In genomic region chr12:107310621-107311020, GRCh38 we compare ENCODE assay signal across 21 cellular contexts.
"Had no signal": no experiment of that assay in that cellular context is flagged by ENCODE, and none has a peak within 500 bp of the region (broad histone marks: within the 10 kb centered on the region; RNA-seq: fewer than 3 reads in every experiment).

No MANE protein-coding gene starts in this region.

- DNase-seq: activated CD4-positive, alpha-beta T cell treated with anti-CD3 and anti-CD28 coated beads for 36 hours; activated CD4-positive, CD25-positive, alpha-beta regulatory T cell; activated CD8-positive, alpha-beta memory T cell treated with anti-CD3 and anti-CD28 coated beads, Interleukin-2, amount 10 ng/mL, durations not matched to agents 7 days and 5 days; activated CD8-positive, alpha-beta T cell treated with anti-CD3 and anti-CD28 coated beads, Interleukin-2, amount 10 ng/mL, durations not matched to agents 7 days and 5 days; activated naive CD4-positive, alpha-beta T cell; activated T-cell treated with anti-CD3 and anti-CD28 coated beads, Interleukin-2, amount 50 U/mL, for 48 hours; central memory CD4-positive, alpha-beta T cell; head of caudate nucleus; left ventricle myocardium inferior; mesendoderm; natural killer cell; posterior cingulate gyrus; right lobe of liver; stimulated activated CD4-positive, alpha-beta T cell treated with anti-CD3 and anti-CD28 coated beads, Interleukin-2, amount 100 ng/mL, for 48 hours; stimulated activated naive CD8-positive, alpha-beta T cell treated with anti-CD3 and anti-CD28 coated beads, Interleukin-15, Interleukin-2, amounts not matched to agents 100 U/mL and 50 U/mL, for 24 hours; testis; transverse colon had no signal

- H3K9me3 ChIP-seq: breast epithelium, left ventricle myocardium inferior, right lobe of liver, testis, transverse colon had no signal

- H3K27me3 ChIP-seq: right lobe of liver, testis had no signal

- H3K36me3 Mint-ChIP-seq: activated CD8-positive, alpha-beta memory T cell treated with anti-CD3 and anti-CD28 coated beads, Interleukin-2, amount 10 ng/mL, durations not matched to agents 7 days and 5 days; activated naive CD4-positive, alpha-beta T cell treated with anti-CD3 and anti-CD28 coated beads, Interleukin-2, amount 50 U/mL, for 72 hours; natural killer cell had no signal

- H3K9me3 Mint-ChIP-seq: activated naive CD4-positive, alpha-beta T cell treated with anti-CD3 and anti-CD28 coated beads, Interleukin-2, amount 50 U/mL, for 72 hours; natural killer cell had no signal

- H3K4me1 ChIP-seq: breast epithelium, left ventricle myocardium inferior, right lobe of liver, testis, transverse colon had no signal

- ATAC-seq: activated CD4-positive, alpha-beta T cell treated with anti-CD3 and anti-CD28 coated beads for 36 hours; activated CD8-positive, alpha-beta memory T cell treated with anti-CD3 and anti-CD28 coated beads, Interleukin-2, amount 10 ng/mL, durations not matched to agents 7 days and 5 days; activated CD8-positive, alpha-beta T cell treated with anti-CD3 and anti-CD28 coated beads, Interleukin-2, amount 10 ng/mL, durations not matched to agents 7 days and 5 days; activated naive CD4-positive, alpha-beta T cell treated with anti-CD3 and anti-CD28 coated beads, Interleukin-2, amount 50 U/mL, for 72 hours; natural killer cell; right lobe of liver; stimulated activated naive CD8-positive, alpha-beta T cell treated with anti-CD3 and anti-CD28 coated beads, Interleukin-15, Interleukin-2, amounts not matched to agents 100 U/mL and 50 U/mL, for 24 hours had no signal

- H3K4me3 Mint-ChIP-seq: activated CD4-positive, alpha-beta T cell treated with anti-CD3 and anti-CD28 coated beads for 36 hours; activated CD8-positive, alpha-beta memory T cell treated with anti-CD3 and anti-CD28 coated beads, Interleukin-2, amount 10 ng/mL, durations not matched to agents 7 days and 5 days; activated CD8-positive, alpha-beta T cell treated with anti-CD3 and anti-CD28 coated beads, Interleukin-2, amount 10 ng/mL, durations not matched to agents 7 days and 5 days; natural killer cell; T-helper 2 cell treated with Interferon-gamma antibody and Interleukin-4, amounts not matched to agents 5 μg/mL and 100 μg/mL, for 36 hours had no signal

- H3K36me3 ChIP-seq: breast epithelium, left ventricle myocardium inferior, right lobe of liver, transverse colon had no signal

- H3K27ac Mint-ChIP-seq: activated CD4-positive, alpha-beta T cell treated with anti-CD3 and anti-CD28 coated beads for 36 hours; activated CD8-positive, alpha-beta memory T cell treated with anti-CD3 and anti-CD28 coated beads, Interleukin-2, amount 10 ng/mL, durations not matched to agents 7 days and 5 days; activated CD8-positive, alpha-beta T cell treated with anti-CD3 and anti-CD28 coated beads, Interleukin-2, amount 10 ng/mL, durations not matched to agents 7 days and 5 days; activated naive CD4-positive, alpha-beta T cell treated with anti-CD3 and anti-CD28 coated beads, Interleukin-2, amount 50 U/mL, for 72 hours; T-helper 2 cell treated with Interferon-gamma antibody and Interleukin-4, amounts not matched to agents 5 μg/mL and 100 μg/mL, for 36 hours had no signal

- H3K4me3 ChIP-seq: breast epithelium, left ventricle myocardium inferior, lung, right lobe of liver, testis, transverse colon had no signal

- H3K27ac ChIP-seq: breast epithelium, left ventricle myocardium inferior, right lobe of liver, testis, transverse colon had no signal
